Comparison of ENCODE assay signal across 15 cellular contexts in the genomic region with DNA sequence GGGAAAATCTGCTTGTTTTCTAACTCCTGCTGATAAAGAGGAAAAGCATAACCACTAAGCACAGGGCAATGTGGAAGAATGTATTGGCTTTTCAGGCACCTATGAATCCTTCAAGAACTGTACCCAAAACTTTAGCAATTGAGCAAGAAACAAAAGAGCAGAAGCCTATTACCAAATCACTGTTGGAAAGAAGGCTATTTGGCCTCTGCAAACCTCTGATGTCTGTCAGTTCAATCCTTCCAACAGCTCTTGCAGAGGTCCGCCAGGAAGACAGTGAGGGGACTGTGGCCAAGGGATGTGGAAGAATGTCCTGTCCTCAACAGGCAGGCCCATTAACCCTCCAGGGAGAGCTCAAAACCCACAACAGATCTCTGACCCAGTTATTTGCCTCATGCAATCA.
DNase-seq lines count a peak whose midpoint lies in the region; ATAC-seq and TF ChIP-seq lines count a peak whose summit lies in the region.
"Had no signal": no experiment of that assay in that cellular context is flagged by ENCODE, and none has a peak within 500 bp of the region (broad histone marks: within the 10 kb centered on the region; RNA-seq: fewer than 3 reads in every experiment).

No MANE protein-coding gene starts in this region.

- H3K27ac ChIP-seq in right atrium auricular region (no peak overlapping the region), osteoblast (ENCODE audit: low read depth, low read length) (peak overlapping the region; percentile 54), aorta (ENCODE audit: low read depth in 1 of 2, low read length in 2 of 2) (no peak overlapping the region)
- H3K27ac ChIP-seq: 22Rv1, C4-2B, PC-9 had no signal

- TF ChIP-seq CTCF in right atrium auricular region (IDR thresholded peaks at IDR 0.05) (no peak), osteoblast (IDR thresholded peaks at IDR 0.05; ENCODE audit: extremely low read depth, low read depth, low read length) (no peak)

- H3K27me3 ChIP-seq in right atrium auricular region (no peaks in the 10 kb centered on the region), osteoblast (ENCODE audit: insufficient read depth, low read length) (no peaks in the 10 kb centered on the region), aorta (ENCODE audit: control insufficient read depth in 1 of 2, insufficient read depth in 2 of 2, low read length in 1 of 2) (no peaks in the 10 kb centered on the region)

- no peak overlapping the region for H3K4me2 ChIP-seq in osteoblast (ENCODE audit: insufficient read depth, low read length)
- H3K4me2 ChIP-seq: PC-9 had no signal

- ATAC-seq in Right ventricle myocardium inferior (peak; percentile 62), left cardiac atrium (peak; percentile 21 to 78), aorta (ENCODE audit: low FRiP score) (peak; percentile 57)
- ATAC-seq: HCT116 had no signal

- no peak for DNase-seq in Right ventricle myocardium inferior (ENCODE audit: missing footprints)
- no peak for DNase-seq in right atrium auricular region (ENCODE audit: low spot score)
- peak; percentile 47 for DNase-seq in left cardiac atrium
- DNase-seq in osteoblast (ENCODE audit: insufficient read length, low spot score, missing footprints), result no peak
- DNase-seq in aorta, result no peak
- no peak for DNase-seq in posterior vena cava (ENCODE audit: low spot score)
- DNase-seq in GM19238 (ENCODE audit: insufficient read length, low spot score), result no peak
- DNase-seq in SIG-M5 treated with dmso at 0.1 percent for 504 hours (lab: John Stamatoyannopoulos, UW; ENCODE audit: unreplicated experiment), result no peak
- DNase-seq: NCI-H187 treated with DMSO at 0.1 percent for 48 hours, NCI-H446 treated with DMSO at 0.1 percent for 48 hours, NCI-H748 treated with DMSO at 0.1 percent for 48 hours had no signal

- no peaks in the 10 kb centered on the region for H3K79me2 ChIP-seq in osteoblast (ENCODE audit: insufficient read depth, low read length)

- H2AFZ ChIP-seq in osteoblast (ENCODE audit: low read length), result no peak overlapping the region
- H2AFZ ChIP-seq: PC-9 had no signal

- H4K20me1 ChIP-seq in osteoblast (ENCODE audit: insufficient read depth, low read length), result no peaks in the 10 kb centered on the region

- intact Hi-C loops in Right ventricle myocardium inferior (cut with DNase I) (no loop called here), left cardiac atrium (cut with DNase I) (no loop called here), aorta (cut with DNase I) (no loop called here), posterior vena cava (cut with DNase I) (no loop called here)

- H3K4me3 ChIP-seq in right atrium auricular region (no peak overlapping the region), osteoblast (ENCODE audit: insufficient read depth, low read length) (no peak overlapping the region), aorta (ENCODE audit: low read length in 2 of 2) (no peak overlapping the region)
- H3K4me3 ChIP-seq: PC-9 had no signal

- H3K4me1 ChIP-seq in right atrium auricular region (peaks cover 0 to 4% of the 10 kb centered on the region in 2 donors), osteoblast (ENCODE audit: insufficient read depth, low read length) (peaks cover 37% of the 10 kb centered on the region), aorta (ENCODE audit: control insufficient read depth in 1 of 2, insufficient read depth in 2 of 2, low read length in 2 of 2) (no peaks in the 10 kb centered on the region)

- no peaks in the 10 kb centered on the region for H3K9me3 ChIP-seq in right atrium auricular region
- H3K9me3 ChIP-seq in osteoblast (ENCODE audit: low read depth, low read length), result no peaks in the 10 kb centered on the region
- H3K9me3 ChIP-seq in aorta (ENCODE audit: control insufficient read depth, low read length), result no peaks in the 10 kb centered on the region

- 97 to 100% methylated on average over 1 of the region's 1 CpG for WGBS in aorta, 2 donors

- H3K36me3 ChIP-seq in right atrium auricular region (no peaks in the 10 kb centered on the region), osteoblast (ENCODE audit: insufficient read depth, low read length) (no peaks in the 10 kb centered on the region), aorta (ENCODE audit: control insufficient read depth in 1 of 2, insufficient read depth in 2 of 2, low read length in 1 of 2) (no peaks in the 10 kb centered on the region)
